ENCODE assay signal across 34 cellular contexts in genomic region chr4:2432004-2432403, GRCh38. TPM values are rescaled to one million over a fixed set of nuclear protein-coding genes. Genes with fewer than 3 reads are reported as not detected.
"Had no signal": no experiment of that assay in that cellular context is flagged by ENCODE, and none has a peak within 500 bp of the region (broad histone marks: within the 10 kb centered on the region; RNA-seq: fewer than 3 reads in every experiment).

No MANE protein-coding gene starts in this region.

- H3K9me3 Mint-ChIP-seq: dendritic cell treated with granulocyte-macrophage colony-stimulating factor and Interleukin-4, amounts not matched to agents 40 ng/mL and 50 ng/mL, for 4 days; effector memory CD8-positive, alpha-beta T cell; endodermal cell; mesothelial cell of epicardium; naive B cell had no signal

- H3K4me3 ChIP-seq: colonic mucosa, esophagus squamous epithelium, gastrocnemius medialis, heart right ventricle, left lung, lower lobe of right lung, mucosa of descending colon had no signal

- H3K27ac Mint-ChIP-seq: dendritic cell treated with granulocyte-macrophage colony-stimulating factor and Interleukin-4, amounts not matched to agents 40 ng/mL and 50 ng/mL, for 4 days; effector memory CD8-positive, alpha-beta T cell; endodermal cell; mesothelial cell of epicardium; naive B cell had no signal

- H3K4me3 Mint-ChIP-seq: dendritic cell treated with granulocyte-macrophage colony-stimulating factor and Interleukin-4, amounts not matched to agents 40 ng/mL and 50 ng/mL, for 4 days; effector memory CD8-positive, alpha-beta T cell; endodermal cell; mesothelial cell of epicardium; naive B cell had no signal

- H3K36me3 Mint-ChIP-seq: mesothelial cell of epicardium, naive B cell had no signal

- H3K9me3 ChIP-seq: colonic mucosa, esophagus squamous epithelium, gastrocnemius medialis, left lung, mucosa of descending colon had no signal

- H3K27ac ChIP-seq: colonic mucosa, epithelial cell of prostate, esophagus squamous epithelium, heart right ventricle, left lung, lower lobe of right lung had no signal

- H3K36me3 ChIP-seq: colonic mucosa, esophagus squamous epithelium, gastrocnemius medialis, heart right ventricle, left lung, lower lobe of right lung had no signal

- H3K27me3 ChIP-seq: colonic mucosa, gastrocnemius medialis had no signal

- FAIRE-seq: endometrium, islet of Langerhans, keratinocyte had no signal

- H3K4me1 Mint-ChIP-seq: endodermal cell, mesothelial cell of epicardium, naive B cell had no signal

- ATAC-seq: effector memory CD8-positive, alpha-beta T cell; esophagus mucosa; gastrocnemius medialis; left lung; left ventricle myocardium superior; lower lobe of right lung; mucosa of descending colon had no signal

- DNase-seq: colonic mucosa; cortex of kidney; effector CD8-positive, alpha-beta T cell; effector memory CD8-positive, alpha-beta T cell; erythroblast; esophagus squamous epithelium; foreskin fibroblast; foreskin melanocyte; gastrocnemius medialis; head of caudate nucleus; heart right ventricle; hippocampal formation; left cardiac atrium; left ventricle myocardium superior; lower lobe of right lung; mesenchymal stem cell; mucosa of descending colon; naive B cell had no signal

- H3K4me1 ChIP-seq: colonic mucosa, esophagus squamous epithelium, heart right ventricle, left lung, lower lobe of right lung had no signal

RNA-seq across cellular contexts. Expression of gene CFAP99, which starts 13.2 kb away (rescaled TPM):
- total RNA-seq: dermis microvascular lymphatic vessel endothelial cell, endodermal cell, gastrocnemius medialis, glomerular endothelial cell, heart right ventricle, kidney epithelial cell, left cardiac atrium, left ventricle myocardium superior, lower leg skin, lung microvascular endothelial cell, mesenteric fat pad, mesothelial cell of epicardium, myocyte had no signal
- polyA plus RNA-seq: heart right ventricle, keratinocyte had no signal
